Comparison of ENCODE assay signal across 14 cellular contexts in genomic region chr9:87596862-87597261, GRCh38.
DNase-seq lines count a peak whose midpoint lies in the region; ATAC-seq, FAIRE-seq and TF ChIP-seq lines count a peak whose summit lies in the region.
"Had no signal": no experiment of that assay in that cellular context is flagged by ENCODE, and none has a peak within 500 bp of the region (broad histone marks: within the 10 kb centered on the region; RNA-seq: fewer than 3 reads in every experiment).

No MANE protein-coding gene starts in this region.

- no peaks in the 10 kb centered on the region for H3K27me3 Mint-ChIP-seq in brain
- H3K27me3 Mint-ChIP-seq: activated CD4-positive, alpha-beta T cell treated with anti-CD3 and anti-CD28 coated beads, Interleukin-2, amount 10 ng/mL, durations not matched to agents 7 days and 5 days had no signal

- no peaks in the 10 kb centered on the region for H3K9me3 ChIP-seq in pancreas
- H3K9me3 ChIP-seq: Caco-2, prostate gland had no signal

- no peak for FAIRE-seq in pancreas (lab: Jason Lieb, UNC)

- H3K4me3 ChIP-seq in AG10803 (ENCODE audit: low read length) (no peak overlapping the region), pancreas (no peak overlapping the region)
- H3K4me3 ChIP-seq: prostate gland had no signal

- WGBS in pancreas, 2 donors, result 12 to 22% methylated on average over 7 of the region's 7 CpGs

- no peak overlapping the region for H3K4me3 Mint-ChIP-seq in brain
- H3K4me3 Mint-ChIP-seq: activated CD4-positive, alpha-beta T cell treated with anti-CD3 and anti-CD28 coated beads, Interleukin-2, amount 10 ng/mL, durations not matched to agents 7 days and 5 days; activated T-cell treated with anti-CD3 and anti-CD28 coated beads, Interleukin-2, amount 50 U/mL, for 72 hours had no signal

- H3K36me3 Mint-ChIP-seq in brain, result no peaks in the 10 kb centered on the region

- H3K27me3 ChIP-seq in pancreas, result no peaks in the 10 kb centered on the region

- H3K4me1 ChIP-seq in pancreas, result peaks cover 68 to 88% (median 82%) of the 10 kb centered on the region in 3 donors
- H3K4me1 ChIP-seq: prostate gland had no signal

- H3K27ac ChIP-seq in pancreas, result peak overlapping the region in 2 of 4 donors; percentile 10 to 24
- H3K27ac ChIP-seq: prostate gland had no signal

- no peaks in the 10 kb centered on the region for H3K9me3 Mint-ChIP-seq in brain
- H3K9me3 Mint-ChIP-seq: activated CD4-positive, alpha-beta T cell treated with anti-CD3 and anti-CD28 coated beads, Interleukin-2, amount 10 ng/mL, durations not matched to agents 7 days and 5 days; activated T-cell treated with anti-CD3 and anti-CD28 coated beads, Interleukin-2, amount 50 U/mL, for 72 hours had no signal

- DNase-seq in AG10803 (ENCODE audit: low read depth) (peak; percentile 44), iris pigment epithelial cell (ENCODE audit: low read depth) (peak; percentile 19), pancreas (peak in 5 of 6 donors; percentile 51 to 63 (median 54)), pons (ENCODE audit: low spot score) (no peak), LoVo (ENCODE audit: low spot score) (no peak), NCI-H2029 (lab: John Stamatoyannopoulos, UW) (no peak)
- DNase-seq: activated CD4-positive, alpha-beta T cell treated with anti-CD3 and anti-CD28 coated beads, Interleukin-2, amount 10 ng/mL, durations not matched to agents 7 days and 5 days; activated T-cell treated with anti-CD3 and anti-CD28 coated beads, Interleukin-2, amount 50 U/mL, for 72 hours; Caco-2; NCI-H1048; T1000 had no signal

- TF ChIP-seq CTCF in AG10803 (conservative IDR thresholded peaks at IDR 0.05; ENCODE audit: low read length), result no peak
- TF ChIP-seq CTCF in brain (conservative IDR thresholded peaks at IDR 0.05), result no peak
- no peak for TF ChIP-seq CTCF in pancreas (IDR thresholded peaks at IDR 0.05)

- no peaks in the 10 kb centered on the region for H3K36me3 ChIP-seq in pancreas
- H3K36me3 ChIP-seq: prostate gland had no signal

- intact Hi-C loops in pancreas (cut with DNase I), result no loop called here

- H3K4me1 Mint-ChIP-seq in brain, result peaks cover 97% of the 10 kb centered on the region
- H3K4me1 Mint-ChIP-seq: activated CD4-positive, alpha-beta T cell treated with anti-CD3 and anti-CD28 coated beads, Interleukin-2, amount 10 ng/mL, durations not matched to agents 7 days and 5 days had no signal

- ATAC-seq in pancreas (peak; percentile 6 to 43 (median 24)), HG03521 (IDR thresholded peaks at IDR 0.05; ENCODE audit: unreplicated experiment) (no peak)
- ATAC-seq: activated T-cell treated with anti-CD3 and anti-CD28 coated beads, Interleukin-2, amount 50 U/mL, for 72 hours had no signal

- peak overlapping the region in 4 of 5 experiments; percentile 12 to 92 (median 67) for H3K27ac Mint-ChIP-seq in brain
- H3K27ac Mint-ChIP-seq: activated CD4-positive, alpha-beta T cell treated with anti-CD3 and anti-CD28 coated beads, Interleukin-2, amount 10 ng/mL, durations not matched to agents 7 days and 5 days; activated T-cell treated with anti-CD3 and anti-CD28 coated beads, Interleukin-2, amount 50 U/mL, for 72 hours had no signal

Comparison
In these comparisons a context has a peak if more than half of its experiments do, and no peak if none do; other contexts are left out.
1. DNase-seq: peak in AG10803 (single experiment), iris pigment epithelial cell (single experiment) and pancreas (5 of 6); none in pons (single experiment), LoVo (single experiment) and NCI-H2029 (single experiment).